Comparison of ENCODE assay signal across 8 cellular contexts in the genomic region with DNA sequence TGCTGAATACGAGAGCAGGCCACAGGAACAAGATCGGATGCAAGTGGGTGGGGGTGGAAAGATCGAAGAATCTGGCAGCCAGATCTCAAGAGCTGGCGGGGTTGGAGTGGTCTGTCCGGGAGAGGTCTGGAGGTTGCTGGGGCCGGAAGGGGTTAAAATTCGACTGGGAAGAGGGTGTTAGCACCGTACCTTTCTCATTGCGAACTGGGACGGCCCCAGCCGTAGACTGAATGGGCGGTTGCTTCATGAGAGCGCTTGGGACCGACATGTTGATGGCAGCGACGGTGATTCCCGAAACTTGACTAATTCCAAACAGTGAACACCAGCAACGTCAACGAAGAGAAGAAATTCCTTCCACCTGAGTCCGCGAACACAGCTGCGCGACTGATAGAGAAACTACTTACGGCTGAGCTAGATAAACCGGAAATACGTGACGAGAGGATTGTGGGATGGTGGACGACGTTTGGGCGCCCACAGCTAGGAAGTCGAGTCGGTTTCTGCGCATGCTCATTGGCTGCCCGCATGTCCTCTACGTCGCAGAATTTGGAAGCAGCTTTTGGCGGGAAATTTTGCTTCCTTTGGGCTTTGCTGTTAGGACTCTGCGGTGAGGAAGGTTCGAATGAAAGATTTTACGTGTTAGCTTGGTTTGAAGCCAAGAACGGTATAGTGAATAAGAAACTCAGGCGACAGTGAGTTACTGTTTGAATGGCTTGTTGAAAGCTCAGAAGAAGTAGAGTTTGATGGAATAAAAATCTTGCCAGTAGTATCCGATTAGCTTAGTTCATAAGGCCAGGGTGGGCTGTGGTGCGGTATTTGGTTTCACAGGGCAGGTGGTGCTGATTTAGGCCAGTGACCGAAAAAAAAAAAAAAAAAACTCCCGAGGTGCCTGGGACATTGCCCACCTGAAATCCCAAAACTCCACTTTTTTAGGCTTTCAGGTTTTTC. TPM values are rescaled to one million over a fixed set of nuclear protein-coding genes. Genes with fewer than 3 reads are reported as not detected.
DNase-seq lines count a peak whose midpoint lies in the region; ATAC-seq and TF ChIP-seq lines count a peak whose summit lies in the region.

TSS of gene MFAP1 (minus strand) at position 389 of the 945 bp plus-strand sequence. CDS start at position 268, 121 bp downstream.

- H3K4me1 Mint-ChIP-seq in activated naive CD8-positive, alpha-beta T cell treated with anti-CD3 and anti-CD28 coated beads, Interleukin-2, amount 10 ng/mL, durations not matched to agents 7 days and 5 days = peaks cover 26% of the 10 kb centered on the region
- H3K4me1 Mint-ChIP-seq in osteocyte (ENCODE audit: unreplicated experiment) = peaks cover 46% of the 10 kb centered on the region

- peak within 1 kb of the TSS; percentile 100 for H3K4me3 Mint-ChIP-seq in activated naive CD8-positive, alpha-beta T cell treated with anti-CD3 and anti-CD28 coated beads, Interleukin-2, amount 10 ng/mL, durations not matched to agents 7 days and 5 days
- H3K4me3 Mint-ChIP-seq in osteocyte (ENCODE audit: unreplicated experiment) = peak within 1 kb of the TSS; percentile 96

- no peaks in the 10 kb centered on the region for H3K27me3 ChIP-seq in GM06990 (replicated peaks; ENCODE audit: control insufficient read depth, insufficient read depth, low read length)
- no peaks in the 10 kb centered on the region for H3K27me3 ChIP-seq in SU-DHL-6 (ENCODE audit: low read length)
- no peaks in the 10 kb centered on the region for H3K27me3 ChIP-seq in thymus (ENCODE audit: control insufficient read depth, insufficient read depth)

- H3K27ac ChIP-seq in SU-DHL-6 (ENCODE audit: low read depth, low read length) = peak within 1 kb of the TSS; percentile 93
- H3K27ac ChIP-seq in thymus (ENCODE audit: low read depth) = peak within 1 kb of the TSS; percentile 80

- peaks cover 25% of the 10 kb centered on the region for H3K36me3 Mint-ChIP-seq in activated naive CD8-positive, alpha-beta T cell treated with anti-CD3 and anti-CD28 coated beads, Interleukin-2, amount 10 ng/mL, durations not matched to agents 7 days and 5 days
- no peaks in the 10 kb centered on the region for H3K36me3 Mint-ChIP-seq in osteocyte (ENCODE audit: unreplicated experiment)

- POLR2A ChIA-PET in activated naive CD8-positive, alpha-beta T cell treated with anti-CD3 and anti-CD28 coated beads, Interleukin-2, amount 10 ng/mL, durations not matched to agents 7 days and 5 days (lab: Charles Lee) = interaction anchor here (0.7 to 2.2 kb wide), 13 partner anchors 9 to 639 kb away, joined by 3 to 27 read pairs (median 4); partner anchors contain the start of genes CTDSPL2, ELL3, HYPK and PDIA3

- intact Hi-C loops in head of caudate nucleus (cut with DNase I) = no loop called here

- no peaks in the 10 kb centered on the region for H3K9me3 ChIP-seq in SU-DHL-6 (ENCODE audit: insufficient read depth, low read length)
- H3K9me3 ChIP-seq in thymus (ENCODE audit: control insufficient read depth) = no peaks in the 10 kb centered on the region

- H3K4me3 ChIP-seq in GM06990 (replicated peaks; ENCODE audit: low read depth, low read length) (peak within 1 kb of the TSS; percentile 83), SU-DHL-6 (ENCODE audit: insufficient read depth, low read length, poor library complexity, severe bottlenecking) (peak within 1 kb of the TSS; percentile 99), thymus (ENCODE audit: low read length) (peak within 1 kb of the TSS; percentile 63)

- H3K79me2 ChIP-seq in SU-DHL-6 (ENCODE audit: insufficient read depth, low read length) = peaks cover 85% of the 10 kb centered on the region

- H3K4me1 ChIP-seq in thymus (ENCODE audit: control insufficient read depth, insufficient read depth, low read length) = peaks cover 21% of the 10 kb centered on the region

- peaks cover 31% of the 10 kb centered on the region for H3F3A ChIP-seq in SU-DHL-6 (ENCODE audit: insufficient read depth)

- peak within 1 kb of the TSS; percentile 97 for H3K9ac ChIP-seq in SU-DHL-6 (ENCODE audit: low read length)

- peak; percentile 84 for DNase-seq in GM06990 (ENCODE audit: extremely low read depth, insufficient read length)
- peak; percentile 75 for DNase-seq in NCI-H128 (lab: John Stamatoyannopoulos, UW; ENCODE audit: unreplicated experiment)
- DNase-seq in activated naive CD8-positive, alpha-beta T cell treated with anti-CD3 and anti-CD28 coated beads, Interleukin-2, amount 10 ng/mL, durations not matched to agents 7 days and 5 days = peak; percentile 78
- peak; percentile 88 to 98 (median 95) for DNase-seq in head of caudate nucleus
- peak; percentile 96 for DNase-seq in osteocyte (ENCODE audit: extremely low spot score, unreplicated experiment)

- H4K20me1 ChIP-seq in SU-DHL-6 (ENCODE audit: low read depth, low read length) = 0 out of 2 replicates have a peak, but pooled peaks cover 3% of the 10 kb centered on the region

- ATAC-seq in HG02678 (IDR thresholded peaks at IDR 0.05; ENCODE audit: unreplicated experiment) = peak; percentile 75
- peak; percentile 85 for ATAC-seq in activated naive CD8-positive, alpha-beta T cell treated with anti-CD3 and anti-CD28 coated beads, Interleukin-2, amount 10 ng/mL, durations not matched to agents 7 days and 5 days (ENCODE audit: low read depth)

- H3K9me3 Mint-ChIP-seq in activated naive CD8-positive, alpha-beta T cell treated with anti-CD3 and anti-CD28 coated beads, Interleukin-2, amount 10 ng/mL, durations not matched to agents 7 days and 5 days = no peaks in the 10 kb centered on the region
- no peaks in the 10 kb centered on the region for H3K9me3 Mint-ChIP-seq in osteocyte (ENCODE audit: unreplicated experiment)

- peak within 1 kb of the TSS; percentile 48 for H2AFZ ChIP-seq in SU-DHL-6 (ENCODE audit: low read depth, low read length, severe bottlenecking)

- peak within 1 kb of the TSS; percentile 99 for H3K27ac Mint-ChIP-seq in activated naive CD8-positive, alpha-beta T cell treated with anti-CD3 and anti-CD28 coated beads, Interleukin-2, amount 10 ng/mL, durations not matched to agents 7 days and 5 days
- peak within 1 kb of the TSS; percentile 98 for H3K27ac Mint-ChIP-seq in osteocyte (ENCODE audit: unreplicated experiment)

- no peaks in the 10 kb centered on the region for H3K27me3 Mint-ChIP-seq in activated naive CD8-positive, alpha-beta T cell treated with anti-CD3 and anti-CD28 coated beads, Interleukin-2, amount 10 ng/mL, durations not matched to agents 7 days and 5 days
- no peaks in the 10 kb centered on the region for H3K27me3 Mint-ChIP-seq in osteocyte (ENCODE audit: unreplicated experiment)

- no peaks in the 10 kb centered on the region for H3K9me2 ChIP-seq in SU-DHL-6 (replicated peaks; ENCODE audit: insufficient read depth, low read length)

- H3K4me2 ChIP-seq in SU-DHL-6 (ENCODE audit: low read depth, low read length, poor library complexity, severe bottlenecking) = peak within 1 kb of the TSS; percentile 95

- WGBS in thymus = 9% methylated on average over 46 of the region's 46 CpGs

- H3K36me3 ChIP-seq in GM06990 (ENCODE audit: control insufficient read depth, insufficient read depth, low read length) (no peaks in the 10 kb centered on the region), SU-DHL-6 (ENCODE audit: low read length) (peaks cover 21% of the 10 kb centered on the region), thymus (ENCODE audit: control insufficient read depth, insufficient read depth) (peaks cover 7% of the 10 kb centered on the region)

- TF ChIP-seq CTCF in GM06990 (IDR thresholded peaks at IDR 0.05; ENCODE audit: insufficient read depth, low read length, poor library complexity, severe bottlenecking) (no peak), SU-DHL-6 (IDR thresholded peaks at IDR 0.05; ENCODE audit: insufficient read depth, low read length, poor library complexity, severe bottlenecking) (no peak), osteocyte (IDR thresholded peaks at IDR 0.05) (no peak)

RNA-seq across cellular contexts. Expression of gene MFAP1, which starts in this region (rescaled TPM):
- 10 to 100 TPM; 33.6 to 35.3 TPM for total RNA-seq in activated naive CD8-positive, alpha-beta T cell treated with anti-CD3 and anti-CD28 coated beads, Interleukin-2, amount 10 ng/mL, durations not matched to agents 7 days and 5 days
- 29.6 and 30.2 TPM in 2 replicates for total RNA-seq in osteocyte
- 18.7 TPM for polyA plus RNA-seq in thymus

Comparison
In these comparisons a context has a peak if more than half of its experiments do, and no peak if none do; other contexts are left out.
1. Peak in every context shown above with its lines: DNase-seq, ATAC-seq, H3K4me3 ChIP-seq and H3K27ac ChIP-seq.